ENCODE assay signal across 21 cellular contexts in the genomic region with DNA sequence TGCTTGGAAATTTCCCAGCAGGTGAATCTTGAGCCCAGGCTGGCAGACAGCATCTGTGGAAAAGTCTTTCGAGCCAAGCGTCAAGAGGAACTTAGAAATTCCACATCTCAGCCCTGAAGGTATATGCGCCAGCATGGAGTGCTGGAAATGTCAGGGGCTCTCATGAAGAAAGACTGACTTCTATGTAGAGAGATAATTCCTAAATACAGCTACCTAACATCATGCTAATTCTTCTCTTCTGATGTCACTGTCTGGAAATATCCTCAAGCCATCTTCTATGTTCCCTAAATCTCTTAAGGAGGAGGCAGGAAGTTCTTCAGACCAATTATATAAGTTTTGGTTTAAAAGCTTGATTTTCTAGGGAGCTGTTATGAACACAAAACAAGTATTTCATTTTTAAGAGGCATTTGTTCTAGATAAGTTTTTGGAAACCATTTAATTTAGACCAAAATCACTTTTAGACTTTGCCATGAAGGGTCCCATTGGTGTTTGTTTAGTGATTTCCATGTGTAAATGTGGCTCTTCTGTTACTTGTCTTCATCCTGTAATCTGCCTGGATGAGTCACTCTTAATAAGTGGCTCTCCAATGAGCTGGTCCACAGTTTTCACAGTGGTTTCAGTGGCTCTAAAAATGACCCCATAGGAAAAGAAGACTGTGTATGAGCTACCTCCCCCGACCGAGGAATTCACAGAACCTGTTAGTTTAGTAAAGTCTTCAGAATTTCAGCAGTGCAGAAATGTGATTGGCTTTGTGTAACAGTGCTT.
DNase-seq lines count a peak whose midpoint lies in the region; ATAC-seq, FAIRE-seq and TF ChIP-seq lines count a peak whose summit lies in the region.
"Had no signal": no experiment of that assay in that cellular context is flagged by ENCODE, and none has a peak within 500 bp of the region (broad histone marks: within the 10 kb centered on the region; RNA-seq: fewer than 3 reads in every experiment).

No MANE protein-coding gene starts in this region.

- H3K9me3 ChIP-seq in endothelial cell of umbilical vein (replicated peaks; ENCODE audit: control insufficient read depth, insufficient read depth, low read length), result no peaks in the 10 kb centered on the region
- no peaks in the 10 kb centered on the region for H3K9me3 ChIP-seq in BE2C
- H3K9me3 ChIP-seq in mucosa of descending colon, result no peaks in the 10 kb centered on the region
- H3K9me3 ChIP-seq: HAP-1, psoas muscle had no signal

- no peak overlapping the region for H3K4me3 Mint-ChIP-seq in nephron progenitor cell
- no peak overlapping the region for H3K4me3 Mint-ChIP-seq in activated CD8-positive, alpha-beta T cell treated with anti-CD3 and anti-CD28 coated beads for 36 hours
- H3K4me3 Mint-ChIP-seq: activated CD8-positive, alpha-beta memory T cell treated with anti-CD3 and anti-CD28 coated beads, Interleukin-2, amount 10 ng/mL, durations not matched to agents 7 days and 5 days; naive B cell; T-helper 17 cell had no signal

- peak overlapping the region; percentile 76 for H3K27ac Mint-ChIP-seq in nephron progenitor cell
- no peak overlapping the region for H3K27ac Mint-ChIP-seq in activated CD8-positive, alpha-beta T cell treated with anti-CD3 and anti-CD28 coated beads for 36 hours
- H3K27ac Mint-ChIP-seq: activated CD8-positive, alpha-beta memory T cell treated with anti-CD3 and anti-CD28 coated beads, Interleukin-2, amount 10 ng/mL, durations not matched to agents 7 days and 5 days; T-helper 17 cell had no signal

- H3K27ac ChIP-seq in endothelial cell of umbilical vein (ENCODE audit: insufficient read depth, low read depth, low read length), result no peak overlapping the region
- H3K27ac ChIP-seq: hepatocyte, psoas muscle had no signal

- H4K20me1 ChIP-seq in endothelial cell of umbilical vein (replicated peaks; ENCODE audit: control insufficient read depth, extremely low read depth, insufficient read depth, low read length), result no peaks in the 10 kb centered on the region

- no peaks in the 10 kb centered on the region for H3K36me3 Mint-ChIP-seq in nephron progenitor cell (ENCODE audit: low read depth)
- H3K36me3 Mint-ChIP-seq in activated CD8-positive, alpha-beta T cell treated with anti-CD3 and anti-CD28 coated beads for 36 hours (ENCODE audit: low read depth), result no peaks in the 10 kb centered on the region
- H3K36me3 Mint-ChIP-seq: activated CD8-positive, alpha-beta memory T cell treated with anti-CD3 and anti-CD28 coated beads, Interleukin-2, amount 10 ng/mL, durations not matched to agents 7 days and 5 days; naive B cell had no signal

- no peak for FAIRE-seq in endothelial cell of umbilical vein (lab: Jason Lieb, UNC)

- H3K4me3 ChIP-seq in endothelial cell of umbilical vein (replicated peaks in 1 of 3; ENCODE audit: insufficient read depth in 1 of 3, low read depth in 1 of 3, low read length in 3 of 3), result no peak overlapping the region
- no peak overlapping the region for H3K4me3 ChIP-seq in BE2C (ENCODE audit: low read depth, low read length)
- no peak overlapping the region for H3K4me3 ChIP-seq in mucosa of descending colon
- H3K4me3 ChIP-seq: HAP-1, hepatocyte, psoas muscle had no signal

- H3K79me2 ChIP-seq in endothelial cell of umbilical vein (ENCODE audit: control insufficient read depth, insufficient read depth, low read length), result no peaks in the 10 kb centered on the region
- H3K79me2 ChIP-seq: hepatocyte had no signal

- DNase-seq in Daoy (ENCODE audit: low read depth) (peak; percentile 64), NCI-H226 (peak; percentile 29), endothelial cell of umbilical vein (ENCODE audit: low read depth, low spot score) (no peak), nephron progenitor cell (no peak), NCI-H187 (lab: John Stamatoyannopoulos, UW) (no peak), BE2C (no peak), mucosa of descending colon (no peak)
- no peak for DNase-seq in activated CD8-positive, alpha-beta T cell treated with anti-CD3 and anti-CD28 coated beads for 36 hours
- DNase-seq: activated CD8-positive, alpha-beta memory T cell treated with anti-CD3 and anti-CD28 coated beads, Interleukin-2, amount 10 ng/mL, durations not matched to agents 7 days and 5 days; activated effector memory CD4-positive, alpha-beta T cell treated with anti-CD3 and anti-CD28 coated beads, Interleukin-2, amount 50 U/mL, for 16 hours; dermis blood vessel endothelial cell; DND-41; left cardiac atrium; MV-4-11; naive B cell; psoas muscle; T-helper 17 cell had no signal

- intact Hi-C loops in endothelial cell of umbilical vein (cut with micrococcal nuclease), result no loop called here
- intact Hi-C loops in activated CD8-positive, alpha-beta T cell treated with anti-CD3 and anti-CD28 coated beads for 36 hours (cut with micrococcal nuclease), result no loop called here
- intact Hi-C loops in mucosa of descending colon (cut with DNase I, micrococcal nuclease), result no loop called here

- H3K27me3 ChIP-seq in endothelial cell of umbilical vein (ENCODE audit: control insufficient read depth in 2 of 2, insufficient read depth in 2 of 2, low read length in 2 of 2), result no peaks in the 10 kb centered on the region
- no peaks in the 10 kb centered on the region for H3K27me3 ChIP-seq in BE2C
- H3K27me3 ChIP-seq: hepatocyte had no signal

- H3K4me1 ChIP-seq in endothelial cell of umbilical vein (ENCODE audit: control insufficient read depth, extremely low read depth, insufficient read depth, low read length), result peaks cover 19% of the 10 kb centered on the region
- peaks cover 10% of the 10 kb centered on the region; the same call in 1 of the 2 replicates for H3K4me1 ChIP-seq in BE2C
- H3K4me1 ChIP-seq in mucosa of descending colon (ENCODE audit: low read depth), result no peaks in the 10 kb centered on the region
- H3K4me1 ChIP-seq: psoas muscle had no signal

- dilution Hi-C loops in endothelial cell of umbilical vein (cut with MboI; ENCODE audit: extremely low pct_ligation_motif_present, low sequenced_read_pairs), result no loop called here

- POLR2A ChIA-PET in endothelial cell of umbilical vein (lab: Charles Lee), result no interaction called here
- POLR2A ChIA-PET in activated CD8-positive, alpha-beta T cell treated with anti-CD3 and anti-CD28 coated beads for 36 hours (lab: Charles Lee), result no interaction called here

- H3K27me3 Mint-ChIP-seq in nephron progenitor cell (ENCODE audit: low read depth, poor library complexity), result no peaks in the 10 kb centered on the region
- no peaks in the 10 kb centered on the region for H3K27me3 Mint-ChIP-seq in activated CD8-positive, alpha-beta T cell treated with anti-CD3 and anti-CD28 coated beads for 36 hours
- H3K27me3 Mint-ChIP-seq: activated CD8-positive, alpha-beta memory T cell treated with anti-CD3 and anti-CD28 coated beads, Interleukin-2, amount 10 ng/mL, durations not matched to agents 7 days and 5 days had no signal

- no peak for ATAC-seq in activated CD8-positive, alpha-beta T cell treated with anti-CD3 and anti-CD28 coated beads for 36 hours
- ATAC-seq in mucosa of descending colon, result no peak
- ATAC-seq: activated CD4-positive, CD25-positive, alpha-beta regulatory T cell treated with anti-CD3 and anti-CD28 coated beads, Interleukin-2, amount 50 U/mL, for 24 hours; activated CD8-positive, alpha-beta memory T cell treated with anti-CD3 and anti-CD28 coated beads, Interleukin-2, amount 10 ng/mL, durations not matched to agents 7 days and 5 days; esophagus mucosa; psoas muscle; T-helper 17 cell had no signal

- H3K9me1 ChIP-seq in endothelial cell of umbilical vein (replicated peaks; ENCODE audit: control insufficient read depth, extremely low read depth, insufficient read depth, low read length), result no peaks in the 10 kb centered on the region

- no TSS peak for BruUV-seq in endothelial cell of umbilical vein (replicated peaks; lab: Mats Ljungman, UMichigan)

- peaks cover 48% of the 10 kb centered on the region for H3K4me1 Mint-ChIP-seq in nephron progenitor cell
- no peaks in the 10 kb centered on the region for H3K4me1 Mint-ChIP-seq in activated CD8-positive, alpha-beta T cell treated with anti-CD3 and anti-CD28 coated beads for 36 hours (ENCODE audit: low read depth)
- H3K4me1 Mint-ChIP-seq: activated CD8-positive, alpha-beta memory T cell treated with anti-CD3 and anti-CD28 coated beads, Interleukin-2, amount 10 ng/mL, durations not matched to agents 7 days and 5 days; naive B cell; T-helper 17 cell had no signal

- no peak for TF ChIP-seq POLR2A in endothelial cell of umbilical vein (IDR thresholded peaks at IDR 0.05; ENCODE audit: low read depth, low read length)

- H3K4me2 ChIP-seq in endothelial cell of umbilical vein (ENCODE audit: insufficient read depth, low read length), result no peak overlapping the region
- H3K4me2 ChIP-seq: hepatocyte had no signal

- H3K9ac ChIP-seq in endothelial cell of umbilical vein (replicated peaks; ENCODE audit: extremely low read depth, insufficient read depth, low read length), result no peak overlapping the region

- H3K36me3 ChIP-seq in endothelial cell of umbilical vein (ENCODE audit: control insufficient read depth in 2 of 2, extremely low read depth in 1 of 2, insufficient read depth in 2 of 2, low read length in 2 of 2) (no peaks in the 10 kb centered on the region), BE2C (no peaks in the 10 kb centered on the region), mucosa of descending colon (ENCODE audit: low read depth) (no peaks in the 10 kb centered on the region)
- H3K36me3 ChIP-seq: HAP-1 had no signal

- no peak for TF ChIP-seq CTCF in endothelial cell of umbilical vein (IDR thresholded peaks at IDR 0.05; ENCODE audit: extremely low read depth in 1 of 2, insufficient read depth in 1 of 2, low read depth in 1 of 2, low read length in 2 of 2)
- TF ChIP-seq CTCF in nephron progenitor cell (IDR thresholded peaks at IDR 0.05), result no peak
- no peak for TF ChIP-seq CTCF in activated CD8-positive, alpha-beta T cell treated with anti-CD3 and anti-CD28 coated beads for 36 hours (IDR thresholded peaks at IDR 0.05)
- TF ChIP-seq CTCF in BE2C (IDR thresholded peaks at IDR 0.05; ENCODE audit: low read depth, low read length), result no peak
- TF ChIP-seq CTCF in mucosa of descending colon (IDR thresholded peaks at IDR 0.05), result no peak

- CTCF ChIA-PET in endothelial cell of umbilical vein (lab: Charles Lee), result interaction anchor here (1.8 kb wide), 1 partner anchor 11 kb away, joined by 5 read pairs; no protein-coding TSS in a partner anchor
- CTCF ChIA-PET in activated CD8-positive, alpha-beta T cell treated with anti-CD3 and anti-CD28 coated beads for 36 hours (lab: Charles Lee), result no interaction called here

- no peaks in the 10 kb centered on the region for H3K9me3 Mint-ChIP-seq in nephron progenitor cell
- no peaks in the 10 kb centered on the region for H3K9me3 Mint-ChIP-seq in activated CD8-positive, alpha-beta T cell treated with anti-CD3 and anti-CD28 coated beads for 36 hours
- H3K9me3 Mint-ChIP-seq: naive B cell had no signal

- no peak overlapping the region for H2AFZ ChIP-seq in endothelial cell of umbilical vein (ENCODE audit: low read depth, low read length)
- H2AFZ ChIP-seq: hepatocyte had no signal

TF ChIP-seq in endothelial cell of umbilical vein, 7 proteins besides CTCF, POLR2A, EP300 and RAD21 (continues in another document):
- TF ChIP-seq, protein P1, sequence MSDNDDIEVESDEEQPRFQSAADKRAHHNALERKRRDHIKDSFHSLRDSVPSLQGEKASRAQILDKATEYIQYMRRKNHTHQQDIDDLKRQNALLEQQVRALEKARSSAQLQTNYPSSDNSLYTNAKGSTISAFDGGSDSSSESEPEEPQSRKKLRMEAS (IDR thresholded peaks at IDR 0.05; ENCODE audit: insufficient read depth, insufficient read length), result no peak
- TF ChIP-seq GATA2 (IDR thresholded peaks at IDR 0.05; ENCODE audit: insufficient read depth, insufficient read length, low read depth, low read length), result no peak

Comparison
In these comparisons a context has a peak if more than half of its experiments do, and no peak if none do; other contexts are left out.
1. DNase-seq: peak in Daoy (single experiment) and NCI-H226 (single experiment); none in endothelial cell of umbilical vein (single experiment), nephron progenitor cell (single experiment), activated CD8-positive, alpha-beta T cell treated with anti-CD3 and anti-CD28 coated beads for 36 hours (single experiment), NCI-H187 (0 of 2), BE2C (single experiment) and mucosa of descending colon (0 of 3).